ENCODE assay signal across 8 cellular contexts in the genomic region with DNA sequence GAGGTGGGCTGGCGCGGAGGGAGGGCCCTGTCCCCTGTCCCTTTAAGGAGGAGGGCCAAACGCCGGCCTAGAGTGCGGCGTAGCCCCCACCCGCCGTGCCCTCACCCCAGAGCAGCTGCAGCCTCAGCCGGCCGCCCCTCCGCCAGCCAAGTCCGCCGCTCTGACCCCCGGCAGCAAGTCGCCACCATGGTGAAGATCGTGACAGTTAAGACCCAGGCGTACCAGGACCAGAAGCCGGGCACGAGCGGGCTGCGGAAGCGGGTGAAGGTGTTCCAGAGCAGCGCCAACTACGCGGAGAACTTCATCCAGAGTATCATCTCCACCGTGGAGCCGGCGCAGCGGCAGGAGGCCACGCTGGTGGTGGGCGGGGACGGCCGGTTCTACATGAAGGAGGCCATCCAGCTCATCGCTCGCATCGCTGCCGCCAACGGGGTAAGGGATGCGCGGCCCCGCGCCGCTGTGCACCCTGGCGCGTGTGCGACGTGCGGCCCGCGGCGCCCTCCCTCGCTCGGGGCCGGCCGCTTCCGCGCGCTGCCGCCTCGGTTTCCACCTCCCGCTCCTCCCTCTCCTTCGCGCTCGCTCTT. TPM values are rescaled to one million over a fixed set of nuclear protein-coding genes. Genes with fewer than 3 reads are reported as not detected.
A peak's percentile ranks its signal among the peaks of the same experiment; 100 is the strongest.
DNase-seq lines count a peak whose midpoint lies in the region; ATAC-seq and TF ChIP-seq lines count a peak whose summit lies in the region.

A gene (plus strand): TSS at position 109 of the 584 bp plus-strand sequence. CDS start 78 bp downstream, at position 187.

- in situ Hi-C loops in Panc1 (cut with HindIII; ENCODE audit: low pct_unique_long_range_greater_than_20kb, low sequenced_read_pairs) = no loop called here

- no peaks in the 10 kb centered on the region for H3K27me3 Mint-ChIP-seq in natural killer cell (ENCODE audit: low read depth in 2 of 2)

- no peak for TF ChIP-seq CTCF in Panc1 (IDR thresholded peaks at IDR 0.05)
- no peak for TF ChIP-seq CTCF in fibroblast of mammary gland (conservative IDR thresholded peaks at IDR 0.05; ENCODE audit: control insufficient read depth, insufficient read depth, low read depth, low read length)
- TF ChIP-seq CTCF in natural killer cell (IDR thresholded peaks at IDR 0.05) = no peak

- POLR2A ChIA-PET in Panc1 (lab: Charles Lee) = interaction anchor here (0.6 kb wide), 1 partner anchor 155 kb away, joined by 3 read pairs; no protein-coding TSS in a partner anchor

- intact Hi-C loops in Panc1 (cut with micrococcal nuclease; ENCODE audit: unreplicated experiment) (no loop called here), natural killer cell (cut with micrococcal nuclease) (loop anchor here (2.0 to 10.0 kb wide), 3 partner anchors 71 to 301 kb away; a partner anchor contains a TSS)

- peak within 1 kb of the TSS; percentile 97 for H3K4me3 Mint-ChIP-seq in natural killer cell

- H3K36me3 ChIP-seq in HUES6 (ENCODE audit: control insufficient read depth, insufficient read depth, low read length) = peaks cover 6% of the 10 kb centered on the region; the same call in 1 of the 2 replicates
- no peaks in the 10 kb centered on the region for H3K36me3 ChIP-seq in Panc1 (ENCODE audit: control insufficient read depth, insufficient read depth, low read length)

- H3K27me3 ChIP-seq in HUES6 (ENCODE audit: control insufficient read depth, insufficient read depth, low read length) (no peaks in the 10 kb centered on the region), Panc1 (ENCODE audit: control insufficient read depth, insufficient read depth, low read length) (no peaks in the 10 kb centered on the region)

- H3K9me3 Mint-ChIP-seq in natural killer cell = no peaks in the 10 kb centered on the region

- CTCF ChIA-PET in Panc1 (lab: Charles Lee) = no interaction called here

- H3K4me1 Mint-ChIP-seq in natural killer cell = peaks cover 10 to 32% of the 10 kb centered on the region in 2 donors

- DNase-seq in DMS 273 treated with DMSO at 0.1 percent for 48 hours (lab: John Stamatoyannopoulos, UW) (peak; percentile 39), Panc1 (ENCODE audit: low read depth, low spot score) (peak; percentile 24), fibroblast of mammary gland (ENCODE audit: low read depth) (peak; percentile 76), natural killer cell (peak; percentile 70)
- DNase-seq in activated T-helper 1 cell treated with anti-CD3 and anti-CD28 coated beads, Interleukin-2, amount 50 U/mL, for 16 hours (ENCODE audit: low read depth in 1 of 2, low spot score in 1 of 2) = peak; percentile 52 to 58
- DNase-seq in stimulated activated naive CD4-positive, alpha-beta T cell treated with Interleukin-2 at 50 U/mL for 16 hours (lab: John Stamatoyannopoulos, UW) = peak; percentile 76

- H3K4me3 ChIP-seq in HUES6 (ENCODE audit: low read depth, low read length) (peak within 1 kb of the TSS; percentile 76), Panc1 (ENCODE audit: low read depth in 2 of 2, low read length in 2 of 2) (peak within 1 kb of the TSS; percentile 70 to 88), fibroblast of mammary gland (ENCODE audit: control insufficient read depth, low read depth, low read length) (peak within 1 kb of the TSS; percentile 81)

- no peaks in the 10 kb centered on the region for H3K9me3 ChIP-seq in HUES6 (ENCODE audit: control insufficient read depth, insufficient read depth, low read depth, low read length)
- H3K9me3 ChIP-seq in Panc1 (ENCODE audit: control insufficient read depth, insufficient read depth, low read depth, low read length) = no peaks in the 10 kb centered on the region

- BruUV-seq in Panc1 (replicated peaks; lab: Mats Ljungman, UMichigan) = no TSS peak

- peak within 1 kb of the TSS; percentile 92 to 96 for H3K27ac Mint-ChIP-seq in natural killer cell

- H3K36me3 Mint-ChIP-seq in natural killer cell = no peaks in the 10 kb centered on the region

- H3K4me1 ChIP-seq in HUES6 (ENCODE audit: control insufficient read depth, insufficient read depth, low read length) = peaks cover 8% of the 10 kb centered on the region
- H3K4me1 ChIP-seq in Panc1 (ENCODE audit: control insufficient read depth, insufficient read depth, low read length) = peaks cover 21% of the 10 kb centered on the region

- H3K9ac ChIP-seq in HUES6 (ENCODE audit: low read length) = peak within 1 kb of the TSS; percentile 85

- peak within 1 kb of the TSS; percentile 20; the same call in 1 of the 2 replicates for H3K27ac ChIP-seq in HUES6 (ENCODE audit: low read depth, low read length)
- peak within 1 kb of the TSS; percentile 86 for H3K27ac ChIP-seq in Panc1 (ENCODE audit: low read length)

- peak; percentile 74 for ATAC-seq in GM21447 (IDR thresholded peaks at IDR 0.05; ENCODE audit: unreplicated experiment)
- ATAC-seq in Panc1 = peak; percentile 92
- ATAC-seq in natural killer cell = peak; percentile 81 to 92 (median 85)

RNA-seq across cellular contexts. Expression of the gene that starts here (rescaled TPM):
- total RNA-seq in Panc1 (2021; ENCODE audit: unreplicated experiment) (77.2 TPM), natural killer cell (10 to 100 TPM; 23.5 to 31.4 (median 23.7) TPM)
- polyA plus RNA-seq in Panc1 (2012; ENCODE audit: insufficient read length) = 88.7 TPM

Comparison
In these comparisons a context has a peak if more than half of its experiments do, and no peak if none do; other contexts are left out.
1. Peak in every context shown above with its lines: DNase-seq, ATAC-seq, H3K4me3 ChIP-seq and H3K27ac ChIP-seq.
2. DNase-seq: peak in every context shown above with its lines; median percentile 76 in fibroblast of mammary gland; 76 in stimulated activated naive CD4-positive, alpha-beta T cell treated with Interleukin-2 at 50 U/mL for 16 hours; 70 in natural killer cell; 55 in activated T-helper 1 cell treated with anti-CD3 and anti-CD28 coated beads, Interleukin-2, amount 50 U/mL, for 16 hours; 39 in DMS 273 treated with DMSO at 0.1 percent for 48 hours; 24 in Panc1.